1 cellular context compared by ENCODE assay signal in genomic region chr3:47210863-47211405, GRCh38.
A peak's percentile ranks its signal among the peaks of the same experiment; 100 is the strongest.
TF ChIP-seq lines count a peak whose summit lies in the region.

No MANE protein-coding gene starts in this region.

TF ChIP-seq in K562, 482 proteins besides CTCF, POLR2A, EP300 and RAD21 (continued from another document):
- TF ChIP-seq ZNF512 (tag; IDR thresholded peaks at IDR 0.05), result no peak
- TF ChIP-seq EGR1 (conservative IDR thresholded peaks at IDR 0.05), result no peak
- TF ChIP-seq CREB1 (IDR thresholded peaks at IDR 0.05), result no peak
- TF ChIP-seq CREB1 (CRISPR knock-in tag; IDR thresholded peaks at IDR 0.05), result no peak
- no peak for TF ChIP-seq PHF8 (IDR thresholded peaks at IDR 0.05; ENCODE audit: borderline replicate concordance, low read length)
- TF ChIP-seq PYGO2 (tag; IDR thresholded peaks at IDR 0.05), result no peak
- no peak for TF ChIP-seq ZNF609 (CRISPR knock-in tag; IDR thresholded peaks at IDR 0.05; ENCODE audit: borderline replicate concordance)
- peak; percentile 10; the same call in 1 of the 2 replicates for TF ChIP-seq CEBPB (tag; IDR thresholded peaks at IDR 0.05)
- TF ChIP-seq CHAMP1 (IDR thresholded peaks at IDR 0.05), result no peak
- TF ChIP-seq CREBBP (IDR thresholded peaks at IDR 0.05; ENCODE audit: low read depth, low read length), result no peak
